Comparison of ENCODE assay signal across 2 cellular contexts in the genomic region with DNA sequence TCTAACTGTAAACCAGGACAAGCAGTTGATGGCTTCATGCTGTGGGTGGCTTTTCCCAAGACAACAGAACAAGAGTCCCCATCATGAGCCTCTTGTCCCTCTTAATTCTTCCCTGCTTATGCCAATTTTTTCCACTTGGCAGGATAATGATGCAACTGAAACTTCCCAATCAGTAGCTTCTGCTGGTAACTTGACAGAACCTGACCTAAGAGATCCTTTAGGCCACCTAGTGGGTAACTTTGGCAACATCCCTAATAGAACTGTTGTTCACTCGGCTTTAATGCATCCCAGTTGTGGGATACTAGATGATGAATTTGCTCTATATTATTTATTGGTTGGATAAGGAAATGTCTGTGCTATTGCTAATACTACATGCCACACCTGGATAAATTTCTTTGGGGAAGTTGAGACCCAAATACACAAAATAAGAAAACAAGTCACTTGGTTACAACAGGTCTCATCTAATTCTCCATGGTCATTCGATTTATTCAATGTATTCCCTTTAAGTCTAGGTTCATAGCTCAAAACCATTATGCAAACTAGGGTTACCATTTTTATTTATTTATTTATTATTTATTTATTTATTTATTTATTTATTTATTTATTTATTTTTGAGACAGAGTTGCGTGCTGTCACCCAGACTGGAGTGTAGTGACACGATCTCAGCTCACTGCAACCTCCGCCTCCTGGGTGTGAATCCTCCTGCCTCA.
A peak's percentile ranks its signal among the peaks of the same experiment; 100 is the strongest.
TF ChIP-seq lines count a peak whose summit lies in the region.

No MANE protein-coding gene starts in this region.

TF ChIP-seq in IMR-90, 13 proteins besides CTCF, POLR2A, EP300 and RAD21:
- TF ChIP-seq RCOR1 (IDR thresholded peaks at IDR 0.05; ENCODE audit: insufficient replicate concordance, low read length) = no peak
- no peak for TF ChIP-seq RFX5 (IDR thresholded peaks at IDR 0.05; ENCODE audit: low read depth, low read length)
- peak; percentile 73 for TF ChIP-seq CEBPB (IDR thresholded peaks at IDR 0.05; ENCODE audit: low read depth, low read length)
- peak; percentile 51; the same call in 1 of the 2 replicates for TF ChIP-seq SMC3 (IDR thresholded peaks at IDR 0.05; ENCODE audit: low read depth, low read length)

TF ChIP-seq in H1, 55 proteins besides CTCF, POLR2A, EP300 and RAD21:
- TF ChIP-seq JUN (IDR thresholded peaks at IDR 0.05; ENCODE audit: low read depth, low read length) = no peak
- TF ChIP-seq, protein P1, sequence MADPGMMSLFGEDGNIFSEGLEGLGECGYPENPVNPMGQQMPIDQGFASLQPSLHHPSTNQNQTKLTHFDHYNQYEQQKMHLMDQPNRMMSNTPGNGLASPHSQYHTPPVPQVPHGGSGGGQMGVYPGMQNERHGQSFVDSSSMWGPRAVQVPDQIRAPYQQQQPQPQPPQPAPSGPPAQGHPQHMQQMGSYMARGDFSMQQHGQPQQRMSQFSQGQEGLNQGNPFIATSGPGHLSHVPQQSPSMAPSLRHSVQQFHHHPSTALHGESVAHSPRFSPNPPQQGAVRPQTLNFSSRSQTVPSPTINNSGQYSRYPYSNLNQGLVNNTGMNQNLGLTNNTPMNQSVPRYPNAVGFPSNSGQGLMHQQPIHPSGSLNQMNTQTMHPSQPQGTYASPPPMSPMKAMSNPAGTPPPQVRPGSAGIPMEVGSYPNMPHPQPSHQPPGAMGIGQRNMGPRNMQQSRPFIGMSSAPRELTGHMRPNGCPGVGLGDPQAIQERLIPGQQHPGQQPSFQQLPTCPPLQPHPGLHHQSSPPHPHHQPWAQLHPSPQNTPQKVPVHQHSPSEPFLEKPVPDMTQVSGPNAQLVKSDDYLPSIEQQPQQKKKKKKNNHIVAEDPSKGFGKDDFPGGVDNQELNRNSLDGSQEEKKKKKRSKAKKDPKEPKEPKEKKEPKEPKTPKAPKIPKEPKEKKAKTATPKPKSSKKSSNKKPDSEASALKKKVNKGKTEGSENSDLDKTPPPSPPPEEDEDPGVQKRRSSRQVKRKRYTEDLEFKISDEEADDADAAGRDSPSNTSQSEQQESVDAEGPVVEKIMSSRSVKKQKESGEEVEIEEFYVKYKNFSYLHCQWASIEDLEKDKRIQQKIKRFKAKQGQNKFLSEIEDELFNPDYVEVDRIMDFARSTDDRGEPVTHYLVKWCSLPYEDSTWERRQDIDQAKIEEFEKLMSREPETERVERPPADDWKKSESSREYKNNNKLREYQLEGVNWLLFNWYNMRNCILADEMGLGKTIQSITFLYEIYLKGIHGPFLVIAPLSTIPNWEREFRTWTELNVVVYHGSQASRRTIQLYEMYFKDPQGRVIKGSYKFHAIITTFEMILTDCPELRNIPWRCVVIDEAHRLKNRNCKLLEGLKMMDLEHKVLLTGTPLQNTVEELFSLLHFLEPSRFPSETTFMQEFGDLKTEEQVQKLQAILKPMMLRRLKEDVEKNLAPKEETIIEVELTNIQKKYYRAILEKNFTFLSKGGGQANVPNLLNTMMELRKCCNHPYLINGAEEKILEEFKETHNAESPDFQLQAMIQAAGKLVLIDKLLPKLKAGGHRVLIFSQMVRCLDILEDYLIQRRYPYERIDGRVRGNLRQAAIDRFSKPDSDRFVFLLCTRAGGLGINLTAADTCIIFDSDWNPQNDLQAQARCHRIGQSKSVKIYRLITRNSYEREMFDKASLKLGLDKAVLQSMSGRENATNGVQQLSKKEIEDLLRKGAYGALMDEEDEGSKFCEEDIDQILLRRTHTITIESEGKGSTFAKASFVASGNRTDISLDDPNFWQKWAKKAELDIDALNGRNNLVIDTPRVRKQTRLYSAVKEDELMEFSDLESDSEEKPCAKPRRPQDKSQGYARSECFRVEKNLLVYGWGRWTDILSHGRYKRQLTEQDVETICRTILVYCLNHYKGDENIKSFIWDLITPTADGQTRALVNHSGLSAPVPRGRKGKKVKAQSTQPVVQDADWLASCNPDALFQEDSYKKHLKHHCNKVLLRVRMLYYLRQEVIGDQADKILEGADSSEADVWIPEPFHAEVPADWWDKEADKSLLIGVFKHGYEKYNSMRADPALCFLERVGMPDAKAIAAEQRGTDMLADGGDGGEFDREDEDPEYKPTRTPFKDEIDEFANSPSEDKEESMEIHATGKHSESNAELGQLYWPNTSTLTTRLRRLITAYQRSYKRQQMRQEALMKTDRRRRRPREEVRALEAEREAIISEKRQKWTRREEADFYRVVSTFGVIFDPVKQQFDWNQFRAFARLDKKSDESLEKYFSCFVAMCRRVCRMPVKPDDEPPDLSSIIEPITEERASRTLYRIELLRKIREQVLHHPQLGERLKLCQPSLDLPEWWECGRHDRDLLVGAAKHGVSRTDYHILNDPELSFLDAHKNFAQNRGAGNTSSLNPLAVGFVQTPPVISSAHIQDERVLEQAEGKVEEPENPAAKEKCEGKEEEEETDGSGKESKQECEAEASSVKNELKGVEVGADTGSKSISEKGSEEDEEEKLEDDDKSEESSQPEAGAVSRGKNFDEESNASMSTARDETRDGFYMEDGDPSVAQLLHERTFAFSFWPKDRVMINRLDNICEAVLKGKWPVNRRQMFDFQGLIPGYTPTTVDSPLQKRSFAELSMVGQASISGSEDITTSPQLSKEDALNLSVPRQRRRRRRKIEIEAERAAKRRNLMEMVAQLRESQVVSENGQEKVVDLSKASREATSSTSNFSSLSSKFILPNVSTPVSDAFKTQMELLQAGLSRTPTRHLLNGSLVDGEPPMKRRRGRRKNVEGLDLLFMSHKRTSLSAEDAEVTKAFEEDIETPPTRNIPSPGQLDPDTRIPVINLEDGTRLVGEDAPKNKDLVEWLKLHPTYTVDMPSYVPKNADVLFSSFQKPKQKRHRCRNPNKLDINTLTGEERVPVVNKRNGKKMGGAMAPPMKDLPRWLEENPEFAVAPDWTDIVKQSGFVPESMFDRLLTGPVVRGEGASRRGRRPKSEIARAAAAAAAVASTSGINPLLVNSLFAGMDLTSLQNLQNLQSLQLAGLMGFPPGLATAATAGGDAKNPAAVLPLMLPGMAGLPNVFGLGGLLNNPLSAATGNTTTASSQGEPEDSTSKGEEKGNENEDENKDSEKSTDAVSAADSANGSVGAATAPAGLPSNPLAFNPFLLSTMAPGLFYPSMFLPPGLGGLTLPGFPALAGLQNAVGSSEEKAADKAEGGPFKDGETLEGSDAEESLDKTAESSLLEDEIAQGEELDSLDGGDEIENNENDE (IDR thresholded peaks at IDR 0.05; ENCODE audit: insufficient replicate concordance, low read length) = no peak
- no peak for TF ChIP-seq NANOG (IDR thresholded peaks at IDR 0.05; ENCODE audit: insufficient read depth, low read depth, low read length, poor library complexity, severe bottlenecking)
- TF ChIP-seq, protein P2, sequence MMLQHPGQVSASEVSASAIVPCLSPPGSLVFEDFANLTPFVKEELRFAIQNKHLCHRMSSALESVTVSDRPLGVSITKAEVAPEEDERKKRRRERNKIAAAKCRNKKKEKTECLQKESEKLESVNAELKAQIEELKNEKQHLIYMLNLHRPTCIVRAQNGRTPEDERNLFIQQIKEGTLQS (IDR thresholded peaks at IDR 0.05; ENCODE audit: insufficient read depth, low read depth, low read length) = peak; percentile 51; the same call in 1 of the 2 replicates
- TF ChIP-seq CEBPB (IDR thresholded peaks at IDR 0.05; ENCODE audit: low read depth, low read length) = peak; percentile 84
- no peak for TF ChIP-seq RNF2 (IDR thresholded peaks at IDR 0.05; ENCODE audit: borderline replicate concordance, low read depth, low read length, missing control alignments, poor library complexity, severe bottlenecking)
- no peak for TF ChIP-seq BRCA1 (IDR thresholded peaks at IDR 0.05; ENCODE audit: low read depth, low read length)
- no peak for TF ChIP-seq HDAC2 (IDR thresholded peaks at IDR 0.05; ENCODE audit: borderline replicate concordance in 1 of 2, low read depth in 2 of 2, low read length in 2 of 2)
